1 cellular context compared by ENCODE assay signal in the genomic region with DNA sequence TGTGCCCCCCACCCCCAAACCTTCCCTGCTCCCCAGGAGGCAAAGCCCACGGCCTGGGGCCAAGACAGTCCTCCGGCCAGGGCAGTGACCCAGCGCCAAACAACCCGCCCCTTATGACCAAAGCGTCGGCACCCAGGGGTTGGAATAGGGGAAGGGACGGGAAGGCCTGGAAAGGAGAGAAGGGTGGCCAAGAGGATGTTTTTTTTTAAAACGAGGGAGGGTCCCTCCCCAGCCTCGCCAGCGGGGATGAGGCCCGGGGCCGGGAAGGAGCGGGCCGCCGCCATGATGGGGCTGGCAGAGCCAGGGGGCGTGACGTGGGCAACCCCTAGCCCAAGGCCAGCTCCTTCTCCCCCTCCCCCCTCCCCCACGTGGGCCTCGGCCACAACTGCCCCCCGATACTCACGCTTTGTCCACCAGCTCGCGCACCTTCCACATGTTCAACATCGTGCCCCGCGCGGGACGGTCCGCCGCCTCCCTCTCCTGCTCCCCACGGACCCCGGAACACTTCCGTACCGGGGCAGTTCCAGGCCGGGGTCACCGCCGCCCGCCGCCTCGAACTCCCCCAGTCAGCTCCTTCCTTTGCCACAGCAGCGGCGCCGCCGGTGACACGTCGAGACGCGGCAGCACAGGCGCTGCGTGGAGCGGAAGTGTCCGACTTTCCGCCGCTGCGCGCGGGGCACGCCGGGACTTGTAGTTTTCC.
TF ChIP-seq lines count a peak whose summit lies in the region.

Gene CLINT1, minus strand, starts transcription at position 619 of the 700 bp plus-strand sequence. Its CDS starts 175 bp downstream, at position 444.

TF ChIP-seq in K562, 482 proteins besides CTCF, POLR2A, EP300 and RAD21 (continued from another document):
- TF ChIP-seq, protein P1, sequence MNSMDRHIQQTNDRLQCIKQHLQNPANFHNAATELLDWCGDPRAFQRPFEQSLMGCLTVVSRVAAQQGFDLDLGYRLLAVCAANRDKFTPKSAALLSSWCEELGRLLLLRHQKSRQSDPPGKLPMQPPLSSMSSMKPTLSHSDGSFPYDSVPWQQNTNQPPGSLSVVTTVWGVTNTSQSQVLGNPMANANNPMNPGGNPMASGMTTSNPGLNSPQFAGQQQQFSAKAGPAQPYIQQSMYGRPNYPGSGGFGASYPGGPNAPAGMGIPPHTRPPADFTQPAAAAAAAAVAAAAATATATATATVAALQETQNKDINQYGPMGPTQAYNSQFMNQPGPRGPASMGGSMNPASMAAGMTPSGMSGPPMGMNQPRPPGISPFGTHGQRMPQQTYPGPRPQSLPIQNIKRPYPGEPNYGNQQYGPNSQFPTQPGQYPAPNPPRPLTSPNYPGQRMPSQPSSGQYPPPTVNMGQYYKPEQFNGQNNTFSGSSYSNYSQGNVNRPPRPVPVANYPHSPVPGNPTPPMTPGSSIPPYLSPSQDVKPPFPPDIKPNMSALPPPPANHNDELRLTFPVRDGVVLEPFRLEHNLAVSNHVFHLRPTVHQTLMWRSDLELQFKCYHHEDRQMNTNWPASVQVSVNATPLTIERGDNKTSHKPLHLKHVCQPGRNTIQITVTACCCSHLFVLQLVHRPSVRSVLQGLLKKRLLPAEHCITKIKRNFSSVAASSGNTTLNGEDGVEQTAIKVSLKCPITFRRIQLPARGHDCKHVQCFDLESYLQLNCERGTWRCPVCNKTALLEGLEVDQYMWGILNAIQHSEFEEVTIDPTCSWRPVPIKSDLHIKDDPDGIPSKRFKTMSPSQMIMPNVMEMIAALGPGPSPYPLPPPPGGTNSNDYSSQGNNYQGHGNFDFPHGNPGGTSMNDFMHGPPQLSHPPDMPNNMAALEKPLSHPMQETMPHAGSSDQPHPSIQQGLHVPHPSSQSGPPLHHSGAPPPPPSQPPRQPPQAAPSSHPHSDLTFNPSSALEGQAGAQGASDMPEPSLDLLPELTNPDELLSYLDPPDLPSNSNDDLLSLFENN (IDR thresholded peaks at IDR 0.05; ENCODE audit: low read depth in 2 of 2, low read length in 2 of 2), result no peak
- TF ChIP-seq SMARCA5 (IDR thresholded peaks at IDR 0.05) (no peak), IRF2 (CRISPR knock-in tag; IDR thresholded peaks at IDR 0.05) (no peak), TCF7 (IDR thresholded peaks at IDR 0.05; ENCODE audit: borderline replicate concordance) (0 out of 2 replicates have a peak, but pooled peaks have one; percentile 17), ZFX (CRISPR knock-in tag; IDR thresholded peaks at IDR 0.05) (peak; percentile 74), KLF13 (tag; IDR thresholded peaks at IDR 0.05; ENCODE audit: borderline replicate concordance, low read depth) (no peak), HDAC1 (IDR thresholded peaks at IDR 0.05) (peak in 1 of 2 experiments; percentile 95; a peak in 2 of 4 replicates), ZFP30 (CRISPR knock-in tag; IDR thresholded peaks at IDR 0.05; ENCODE audit: borderline replicate concordance) (no peak), HMGN3 (IDR thresholded peaks at IDR 0.05; ENCODE audit: borderline replicate concordance, extremely low read depth, insufficient read length, low read depth, low read length) (peak; percentile 26), PTBP1 (IDR thresholded peaks at IDR 0.05; ENCODE audit: low read depth, low read length) (no peak), ETV1 (tag; conservative IDR thresholded peaks at IDR 0.05; ENCODE audit: low read depth) (peak; percentile 81), ERF (CRISPR knock-in tag; IDR thresholded peaks at IDR 0.05) (no peak), GABPB2 (CRISPR knock-in tag; conservative IDR thresholded peaks at IDR 0.05) (no peak), FOXM1 (IDR thresholded peaks at IDR 0.05; ENCODE audit: low read depth) (peak; percentile 65), FOXM1 (CRISPR knock-in tag; IDR thresholded peaks at IDR 0.05; ENCODE audit: low read depth) (peak; percentile 95), CBX1 (IDR thresholded peaks at IDR 0.05; ENCODE audit: low read depth) (peak; percentile 62; the same call in 1 of the 2 replicates), SFPQ (IDR thresholded peaks at IDR 0.05; ENCODE audit: low read depth, low read length) (no peak), RCOR1 (IDR thresholded peaks at IDR 0.05; ENCODE audit: borderline replicate concordance in 1 of 2, low read depth in 2 of 2, low read length in 2 of 2) (no peak)
- TF ChIP-seq, protein P2, sequence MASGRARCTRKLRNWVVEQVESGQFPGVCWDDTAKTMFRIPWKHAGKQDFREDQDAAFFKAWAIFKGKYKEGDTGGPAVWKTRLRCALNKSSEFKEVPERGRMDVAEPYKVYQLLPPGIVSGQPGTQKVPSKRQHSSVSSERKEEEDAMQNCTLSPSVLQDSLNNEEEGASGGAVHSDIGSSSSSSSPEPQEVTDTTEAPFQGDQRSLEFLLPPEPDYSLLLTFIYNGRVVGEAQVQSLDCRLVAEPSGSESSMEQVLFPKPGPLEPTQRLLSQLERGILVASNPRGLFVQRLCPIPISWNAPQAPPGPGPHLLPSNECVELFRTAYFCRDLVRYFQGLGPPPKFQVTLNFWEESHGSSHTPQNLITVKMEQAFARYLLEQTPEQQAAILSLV (tag; IDR thresholded peaks at IDR 0.05), result no peak
TF ChIP-seq in K562: peak in this region for 100.
